In genomic region chr15:74133703-74134386, GRCh38 we compare ENCODE assay signal across 29 cellular contexts. TPM values are rescaled to one million over a fixed set of nuclear protein-coding genes. Genes with fewer than 3 reads are reported as not detected.
DNase-seq lines count a peak whose midpoint lies in the region; ATAC-seq and TF ChIP-seq lines count a peak whose summit lies in the region.
"Had no signal": no experiment of that assay in that cellular context is flagged by ENCODE, and none has a peak within 500 bp of the region (broad histone marks: within the 10 kb centered on the region; RNA-seq: fewer than 3 reads in every experiment).

No MANE protein-coding gene starts in this region.

- POLR2A ChIA-PET in PC-9 (lab: Charles Lee; ENCODE audit: unreplicated experiment) = no interaction called here

- H3K27me3 Mint-ChIP-seq in glutamatergic neuron (ENCODE audit: unreplicated experiment) = peaks cover 44% of the 10 kb centered on the region
- peaks cover 76% of the 10 kb centered on the region for H3K27me3 Mint-ChIP-seq in nephron progenitor cell (ENCODE audit: low read depth, poor library complexity)

- ATAC-seq in GM18519 (IDR thresholded peaks at IDR 0.05; ENCODE audit: low FRiP score, unreplicated experiment) = no peak
- ATAC-seq: naive thymus-derived CD4-positive, alpha-beta T cell; Right ventricle myocardium inferior had no signal

- no peaks in the 10 kb centered on the region for H3K9me2 ChIP-seq in PC-9 (ENCODE audit: insufficient read depth)

- H3K36me3 ChIP-seq in HUES48 (ENCODE audit: control insufficient read depth, insufficient read depth, low read length) = no peaks in the 10 kb centered on the region
- H3K36me3 ChIP-seq in PC-9 (ENCODE audit: low read depth) = no peaks in the 10 kb centered on the region
- H3K36me3 ChIP-seq: HAP-1, MG63, ovary, right atrium auricular region, upper lobe of right lung had no signal

- no peak overlapping the region for H2AFZ ChIP-seq in PC-9

- H3K4me3 ChIP-seq in HUES48 (ENCODE audit: low read depth, low read length) (peak overlapping the region; percentile 42), PC-9 (no peak overlapping the region)
- H3K4me3 ChIP-seq: HAP-1, MG63, ovary, right atrium auricular region, upper lobe of right lung had no signal

- peaks cover 11% of the 10 kb centered on the region for H3K9me3 Mint-ChIP-seq in glutamatergic neuron (ENCODE audit: unreplicated experiment)
- peaks cover 18% of the 10 kb centered on the region for H3K9me3 Mint-ChIP-seq in nephron progenitor cell
- H3K9me3 Mint-ChIP-seq: activated CD4-positive, alpha-beta memory T cell treated with anti-CD3 and anti-CD28 coated beads, Interleukin-2, amount 10 ng/mL, durations not matched to agents 7 days and 5 days; central memory CD8-positive, alpha-beta T cell had no signal

- no TSS peak for BruUV-seq in PC-9 (replicated peaks; lab: Mats Ljungman, UMichigan)

- peaks cover 55% of the 10 kb centered on the region for H3K4me1 ChIP-seq in HUES48 (ENCODE audit: control insufficient read depth, insufficient read depth, low read length)
- H3K4me1 ChIP-seq in PC-9 (replicated peaks; ENCODE audit: insufficient read depth) = peaks cover 12% of the 10 kb centered on the region

- peak; percentile 5 to 7 for DNase-seq in activated CD4-positive, alpha-beta T cell treated with anti-CD3 and anti-CD28 coated beads, Interleukin-2, amount 50 U/mL, for 48 hours
- DNase-seq in activated CD4-positive, alpha-beta T cell treated with anti-CD3 and anti-CD28 coated beads, Interleukin-2, amount 50 U/mL, for 1 hour = no peak
- DNase-seq in glutamatergic neuron (peak; percentile 56), nephron progenitor cell (no peak), PC-9 (no peak), DMS53 treated with DMSO at 0.1 percent for 48 hours (lab: John Stamatoyannopoulos, UW; ENCODE audit: unreplicated experiment) (no peak)
- DNase-seq: activated CD4-positive, alpha-beta memory T cell treated with anti-CD3 and anti-CD28 coated beads, Interleukin-2, amount 10 ng/mL, durations not matched to agents 7 days and 5 days; AML-193; NCI-H1417; NCI-H2081 treated with DMSO at 0.1 percent for 48 hours; NCI-H345; NCI-H774; T-helper 9 cell; upper lobe of right lung had no signal

- peaks cover 15% of the 10 kb centered on the region for H3K4me1 Mint-ChIP-seq in glutamatergic neuron (ENCODE audit: low read depth, unreplicated experiment)
- H3K4me1 Mint-ChIP-seq in nephron progenitor cell = peaks cover 80% of the 10 kb centered on the region

- CTCF ChIA-PET in PC-9 (lab: Charles Lee) = interaction anchor here (0.6 kb wide), 1 partner anchor 82 kb away, joined by 6 read pairs; no protein-coding TSS in a partner anchor

- H3K9me3 ChIP-seq in HUES48 (ENCODE audit: control insufficient read depth, insufficient read depth, low read length) = no peaks in the 10 kb centered on the region
- no peaks in the 10 kb centered on the region for H3K9me3 ChIP-seq in PC-9 (ENCODE audit: insufficient read depth, low read depth)
- H3K9me3 ChIP-seq: HAP-1, MG63, right atrium auricular region, upper lobe of right lung had no signal

- H3K4me2 ChIP-seq in PC-9 = no peak overlapping the region

- no peak for TF ChIP-seq CTCF in glutamatergic neuron (IDR thresholded peaks at IDR 0.05; ENCODE audit: partially characterized antibody, unreplicated experiment)
- no peak for TF ChIP-seq CTCF in nephron progenitor cell (IDR thresholded peaks at IDR 0.05)
- TF ChIP-seq CTCF in PC-9 (conservative IDR thresholded peaks at IDR 0.05) = no peak

- no peaks in the 10 kb centered on the region for H4K20me1 ChIP-seq in PC-9 (ENCODE audit: insufficient read depth)

- H3K27ac Mint-ChIP-seq in glutamatergic neuron (ENCODE audit: unreplicated experiment) = no peak overlapping the region
- H3K27ac Mint-ChIP-seq in nephron progenitor cell = no peak overlapping the region
- H3K27ac Mint-ChIP-seq: activated naive CD8-positive, alpha-beta T cell had no signal

- no peak overlapping the region for H3K9ac ChIP-seq in HUES48 (ENCODE audit: low read depth, low read length)

- H3K27me3 ChIP-seq in HUES48 (ENCODE audit: control insufficient read depth, insufficient read depth, low read length) (peaks cover 98% of the 10 kb centered on the region), PC-9 (ENCODE audit: insufficient read depth, low read depth) (peaks cover 7% of the 10 kb centered on the region)

- H3K27ac ChIP-seq in HUES48 (ENCODE audit: low read depth, low read length) (no peak overlapping the region), PC-9 (no peak overlapping the region)
- H3K27ac ChIP-seq: ovary, right atrium auricular region, upper lobe of right lung had no signal

- H3K4me3 Mint-ChIP-seq in glutamatergic neuron (ENCODE audit: unreplicated experiment) = no peak overlapping the region
- peak overlapping the region; percentile 75 for H3K4me3 Mint-ChIP-seq in nephron progenitor cell
- H3K4me3 Mint-ChIP-seq: activated naive CD8-positive, alpha-beta T cell; central memory CD8-positive, alpha-beta T cell had no signal

- H3K79me2 ChIP-seq in PC-9 (ENCODE audit: low read depth) = no peaks in the 10 kb centered on the region

- intact Hi-C loops in PC-9 (cut with micrococcal nuclease; ENCODE audit: unreplicated experiment) = no loop called here

- H3F3A ChIP-seq in PC-9 (ENCODE audit: insufficient read depth, low read depth) = peaks cover 7% of the 10 kb centered on the region; the same call in 1 of the 2 replicates

- H3K36me3 Mint-ChIP-seq in glutamatergic neuron (ENCODE audit: unreplicated experiment) (peaks cover 4% of the 10 kb centered on the region), nephron progenitor cell (ENCODE audit: low read depth) (peaks cover 5% of the 10 kb centered on the region)
- H3K36me3 Mint-ChIP-seq: activated naive CD8-positive, alpha-beta T cell had no signal

RNA-seq across cellular contexts. Expression of gene ISLR2, which starts 3.5 kb away (rescaled TPM):
- total RNA-seq in glutamatergic neuron (ENCODE audit: unreplicated experiment) (21.1 TPM), PC-9 (2021) (0.15 and 0.25 TPM in 2 replicates)
- total RNA-seq: A172; endothelial cell of umbilical vein; naive thymus-derived CD4-positive, alpha-beta T cell had no signal

RNA-seq across cellular contexts. Expression of gene ISLR, which starts 39.7 kb away (rescaled TPM):
- total RNA-seq in glutamatergic neuron (ENCODE audit: unreplicated experiment) (1.2 TPM), PC-9 (2021) (not detected in 2 replicates)
- total RNA-seq: activated CD4-positive, alpha-beta memory T cell treated with anti-CD3 and anti-CD28 coated beads, Interleukin-2, amount 10 ng/mL, durations not matched to agents 7 days and 5 days; dermis microvascular lymphatic vessel endothelial cell; endothelial cell of umbilical vein; naive thymus-derived CD4-positive, alpha-beta T cell had no signal

RNA-seq across cellular contexts. Expression of gene GOLGA6A, which starts 51.5 kb away (rescaled TPM):
- total RNA-seq in glutamatergic neuron (ENCODE audit: unreplicated experiment) (0.83 TPM), PC-9 (2021) (1.2 TPM in 1 of 2 replicates, not detected in the other)
- total RNA-seq: A172; activated CD4-positive, alpha-beta memory T cell treated with anti-CD3 and anti-CD28 coated beads, Interleukin-2, amount 10 ng/mL, durations not matched to agents 7 days and 5 days; dermis microvascular lymphatic vessel endothelial cell; endothelial cell of umbilical vein; glomerular endothelial cell; left colon; right atrium auricular region; Right ventricle myocardium inferior; upper lobe of right lung had no signal

Comparison
In these comparisons a context has a peak if more than half of its experiments do, and no peak if none do; other contexts are left out.
1. DNase-seq: peak in activated CD4-positive, alpha-beta T cell treated with anti-CD3 and anti-CD28 coated beads, Interleukin-2, amount 50 U/mL, for 48 hours (2 of 2) and glutamatergic neuron (single experiment); none in activated CD4-positive, alpha-beta T cell treated with anti-CD3 and anti-CD28 coated beads, Interleukin-2, amount 50 U/mL, for 1 hour (single experiment), nephron progenitor cell (single experiment), PC-9 (0 of 2) and DMS53 treated with DMSO at 0.1 percent for 48 hours (single experiment).
2. RNA of gene ISLR2, which starts 3.5 kb away (total RNA-seq): 21.1 TPM in glutamatergic neuron (single experiment); 0.15 to 0.25 TPM in PC-9; every median in the first group is over 10 times any median in the second.